In the genomic region with DNA sequence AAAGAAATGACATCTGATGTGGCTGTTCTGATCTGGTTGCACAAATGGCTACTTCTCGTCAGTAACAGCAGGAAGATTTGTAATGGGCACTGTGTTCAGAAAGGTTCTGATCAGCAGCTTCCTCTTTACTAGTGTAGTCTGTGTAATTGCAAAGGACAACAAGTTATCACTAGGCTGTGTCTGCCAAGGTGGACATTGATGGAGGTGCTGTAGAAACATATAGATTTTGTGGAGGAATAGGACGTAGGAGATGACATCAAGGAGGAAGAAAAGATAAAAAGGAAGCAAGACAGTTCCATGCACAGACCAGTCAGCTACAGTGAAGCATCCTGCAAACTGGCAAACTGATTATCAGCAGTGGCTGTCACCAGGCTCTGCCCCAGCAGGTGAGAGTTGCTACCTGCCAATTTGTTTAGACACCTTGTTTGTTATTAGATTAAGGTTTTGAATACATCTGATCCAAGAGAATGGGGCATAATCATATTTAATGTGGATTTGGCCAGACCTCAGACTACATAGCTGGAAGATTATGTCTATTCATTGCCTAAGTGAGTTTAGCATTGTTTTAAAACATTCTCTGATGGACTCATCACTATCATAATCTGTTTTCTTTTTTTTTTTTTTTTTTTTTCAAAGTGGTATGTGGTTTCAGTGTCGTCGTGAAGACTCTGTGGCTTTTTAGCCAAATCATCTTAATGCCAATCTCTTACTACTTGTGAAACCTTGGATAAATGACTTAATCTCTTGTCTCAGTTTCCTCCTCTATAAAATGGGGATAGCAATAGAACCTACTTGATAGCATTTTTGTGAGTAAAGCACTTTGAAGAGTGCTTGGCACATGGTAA, we compare ENCODE assay signal across 28 cellular contexts.
DNase-seq lines count a peak whose midpoint lies in the region; ATAC-seq and TF ChIP-seq lines count a peak whose summit lies in the region.
"Had no signal": no experiment of that assay in that cellular context is flagged by ENCODE, and none has a peak within 500 bp of the region (broad histone marks: within the 10 kb centered on the region; RNA-seq: fewer than 3 reads in every experiment).

No MANE protein-coding gene starts in this region.

- H3K4me1 ChIP-seq in upper lobe of right lung, result no peaks in the 10 kb centered on the region
- H3K4me1 ChIP-seq: heart right ventricle, neural progenitor cell, right atrium auricular region, stomach, vagina had no signal

- H3K27ac ChIP-seq in upper lobe of right lung (no peak overlapping the region), WERI-Rb-1 (no peak overlapping the region)
- H3K27ac ChIP-seq: heart right ventricle, neural progenitor cell, right atrium auricular region, stomach, vagina had no signal

- no peak overlapping the region for H3K4me3 ChIP-seq in upper lobe of right lung
- no peak overlapping the region for H3K4me3 ChIP-seq in WERI-Rb-1 (ENCODE audit: low read depth, low read length)
- H3K4me3 ChIP-seq: heart right ventricle, neural progenitor cell, right atrium auricular region, smooth muscle cell, stomach, vagina had no signal

- ATAC-seq in upper lobe of right lung (peak; percentile 22), HG02852 (IDR thresholded peaks at IDR 0.05; ENCODE audit: unreplicated experiment) (no peak)
- ATAC-seq: effector memory CD8-positive, alpha-beta T cell; heart right ventricle; left ventricle myocardium superior had no signal

- H3K36me3 ChIP-seq in upper lobe of right lung, result no peaks in the 10 kb centered on the region
- H3K36me3 ChIP-seq in WERI-Rb-1, result no peaks in the 10 kb centered on the region
- H3K36me3 ChIP-seq: heart right ventricle, neural progenitor cell, right atrium auricular region, stomach, vagina had no signal

- no peak for TF ChIP-seq CTCF in upper lobe of right lung (IDR thresholded peaks at IDR 0.05)
- no peak for TF ChIP-seq CTCF in WERI-Rb-1 (IDR thresholded peaks at IDR 0.05; ENCODE audit: low read depth, low read length)

- intact Hi-C loops in upper lobe of right lung (cut with DNase I), result no loop called here

- H3K9me3 ChIP-seq in upper lobe of right lung (no peaks in the 10 kb centered on the region), WERI-Rb-1 (ENCODE audit: severe bottlenecking) (no peaks in the 10 kb centered on the region)
- H3K9me3 ChIP-seq: heart right ventricle, right atrium auricular region, stomach, vagina had no signal

- peak; percentile 19 for DNase-seq in NOMO-1 treated with DMSO at 0.1 percent for 48 hours (lab: John Stamatoyannopoulos, UW; ENCODE audit: unreplicated experiment)
- DNase-seq in NOMO-1 treated with dmso at 0.1 percent for 144 hours (lab: John Stamatoyannopoulos, UW; ENCODE audit: unreplicated experiment), result no peak
- DNase-seq in NCI-H226, result peak; percentile 13
- DNase-seq in cerebellum (ENCODE audit: low spot score), result peak; percentile 26
- no peak for DNase-seq in upper lobe of right lung
- no peak for DNase-seq in NAMALWA (ENCODE audit: low spot score)
- DNase-seq in WERI-Rb-1, result no peak
- DNase-seq: activated CD4-positive, alpha-beta T cell treated with anti-CD3 and anti-CD28 coated beads, Interleukin-2, amount 50 U/mL, for 1 hour; activated CD4-positive, CD25-positive, alpha-beta regulatory T cell; activated gamma-delta T cell; activated naive CD8-positive, alpha-beta T cell treated with anti-CD3 and anti-CD28 coated beads, Interleukin-2, amount 10 ng/mL, durations not matched to agents 7 days and 5 days; activated T-cell treated with anti-CD3 and anti-CD28 coated beads, Interleukin-2, amount 50 U/mL, for 24 hours; CD4-positive, alpha-beta memory T cell; effector memory CD8-positive, alpha-beta T cell; heart right ventricle; kidney; left ventricle myocardium superior; NCI-H2107; NCI-H774; OCI-M1; posterior cingulate gyrus; stimulated activated CD8-positive, alpha-beta memory T cell treated with anti-CD3 and anti-CD28 coated beads, Interleukin-4, amount 100 ng/mL, for 48 hours; stomach had no signal

- H3K27me3 ChIP-seq in upper lobe of right lung (no peaks in the 10 kb centered on the region), WERI-Rb-1 (ENCODE audit: insufficient read depth, low read depth, severe bottlenecking) (no peaks in the 10 kb centered on the region)
- H3K27me3 ChIP-seq: heart right ventricle, neural progenitor cell, right atrium auricular region, stomach, vagina had no signal

Comparison
In these comparisons a context has a peak if more than half of its experiments do, and no peak if none do; other contexts are left out.
1. DNase-seq: peak in NOMO-1 treated with DMSO at 0.1 percent for 48 hours (single experiment), NCI-H226 (single experiment) and cerebellum (single experiment); none in NOMO-1 treated with dmso at 0.1 percent for 144 hours (single experiment), upper lobe of right lung (single experiment), NAMALWA (single experiment) and WERI-Rb-1 (single experiment).